In genomic region chr21:43731891-43732711, GRCh38 we compare ENCODE assay signal across 9 cellular contexts. TPM values are rescaled to one million over a fixed set of nuclear protein-coding genes. Genes with fewer than 3 reads are reported as not detected.
DNase-seq lines count a peak whose midpoint lies in the region; ATAC-seq and TF ChIP-seq lines count a peak whose summit lies in the region.
"Had no signal": no experiment of that assay in that cellular context is flagged by ENCODE, and none has a peak within 500 bp of the region (broad histone marks: within the 10 kb centered on the region; RNA-seq: fewer than 3 reads in every experiment).

No MANE protein-coding gene starts in this region.

- no peaks in the 10 kb centered on the region for H3K9me3 ChIP-seq in naive thymus-derived CD4-positive, alpha-beta T cell (ENCODE audit: control insufficient read depth in 2 of 3, low read length in 3 of 3)
- no peaks in the 10 kb centered on the region for H3K9me3 ChIP-seq in vagina

- peaks cover 0 to 17% (median 0%) of the 10 kb centered on the region in 3 experiments for H3K36me3 ChIP-seq in naive thymus-derived CD4-positive, alpha-beta T cell (ENCODE audit: control insufficient read depth in 2 of 3, insufficient read depth in 3 of 3, low read length in 3 of 3)
- peaks cover 0 to 8% of the 10 kb centered on the region in 2 donors for H3K36me3 ChIP-seq in vagina

- peaks cover 0 to 6% (median 0%) of the 10 kb centered on the region in 5 donors for H3K36me3 Mint-ChIP-seq in naive thymus-derived CD4-positive, alpha-beta T cell

- CTCF ChIA-PET in naive thymus-derived CD4-positive, alpha-beta T cell (lab: Charles Lee), result no interaction called here

- no peaks in the 10 kb centered on the region for H3K9me3 Mint-ChIP-seq in naive thymus-derived CD4-positive, alpha-beta T cell

- intact Hi-C loops in Right ventricle myocardium superior (cut with DNase I) (no loop called here), Right ventricle myocardium inferior (cut with DNase I) (no loop called here), vagina (cut with DNase I) (no loop called here)
- intact Hi-C loops in naive thymus-derived CD4-positive, alpha-beta T cell (cut with micrococcal nuclease), result no loop called here

- H3K4me3 ChIP-seq in naive thymus-derived CD4-positive, alpha-beta T cell (ENCODE audit: low read length), result no peak overlapping the region
- no peak overlapping the region for H3K4me3 ChIP-seq in vagina

- ATAC-seq in Right ventricle myocardium superior (ENCODE audit: poor library complexity) (no peak), Right ventricle myocardium inferior (no peak), HG03571 (IDR thresholded peaks at IDR 0.05; ENCODE audit: unreplicated experiment) (no peak), HG02981 (IDR thresholded peaks at IDR 0.05; ENCODE audit: unreplicated experiment) (no peak), HG02588 (IDR thresholded peaks at IDR 0.05; ENCODE audit: unreplicated experiment) (no peak)
- ATAC-seq in naive thymus-derived CD4-positive, alpha-beta T cell, result no peak

- H3K4me1 Mint-ChIP-seq in naive thymus-derived CD4-positive, alpha-beta T cell, result peaks cover 35 to 58% (median 44%) of the 10 kb centered on the region in 7 donors

- no peaks in the 10 kb centered on the region for H3K27me3 Mint-ChIP-seq in naive thymus-derived CD4-positive, alpha-beta T cell

- H3K4me3 Mint-ChIP-seq in naive thymus-derived CD4-positive, alpha-beta T cell, result no peak overlapping the region

- DNase-seq in Right ventricle myocardium superior, result peak; percentile 59
- no peak for DNase-seq in Right ventricle myocardium inferior (ENCODE audit: missing footprints)
- DNase-seq in naive thymus-derived CD4-positive, alpha-beta T cell, result no peak
- DNase-seq in vagina (ENCODE audit: extremely low spot score in 2 of 2), result no peak
- DNase-seq: activated CD4-positive, alpha-beta T cell treated with anti-CD3 and anti-CD28 coated beads for 1 hour had no signal

- no peak for TF ChIP-seq POLR2A in vagina (IDR thresholded peaks at IDR 0.05)

- POLR2A ChIA-PET in naive thymus-derived CD4-positive, alpha-beta T cell (lab: Charles Lee), result interaction anchor here (1.0 kb wide), 1 partner anchor 10 kb away, joined by 3 read pairs; no protein-coding TSS in a partner anchor

- TF ChIP-seq CTCF in vagina (IDR thresholded peaks at IDR 0.05), result no peak

- H3K27ac ChIP-seq in cingulate gyrus (ENCODE audit: low read depth, low read length) (peak overlapping the region; percentile 77), vagina (peak overlapping the region; percentile 58)
- H3K27ac ChIP-seq in naive thymus-derived CD4-positive, alpha-beta T cell (ENCODE audit: low read depth, low read length), result no peak overlapping the region

- H3K4me1 ChIP-seq in naive thymus-derived CD4-positive, alpha-beta T cell (ENCODE audit: control insufficient read depth in 2 of 2, insufficient read depth in 2 of 2, low read length in 2 of 2), result peaks cover 13 to 14% of the 10 kb centered on the region in 2 donors
- H3K4me1 ChIP-seq in vagina, result peaks cover 69% of the 10 kb centered on the region

- no peaks in the 10 kb centered on the region for H3K27me3 ChIP-seq in naive thymus-derived CD4-positive, alpha-beta T cell (ENCODE audit: control insufficient read depth in 2 of 2, insufficient read depth in 2 of 2, low read length in 2 of 2)
- H3K27me3 ChIP-seq in vagina, result no peaks in the 10 kb centered on the region

- peak overlapping the region in 6 of 9 donors; percentile 2 to 85 (median 48) for H3K27ac Mint-ChIP-seq in naive thymus-derived CD4-positive, alpha-beta T cell

RNA-seq across cellular contexts. Expression of gene PDXK, which starts 13.2 kb away (rescaled TPM):
- total RNA-seq in Right ventricle myocardium superior (93.8 TPM), Right ventricle myocardium inferior (105 TPM), vagina (58.7 TPM)
- total RNA-seq in naive thymus-derived CD4-positive, alpha-beta T cell, result 100 to 1,000 TPM in 1 of 5 experiments, 10 to 100 TPM in 4; 71.1 to 103 (median 97.0) TPM
- polyA plus RNA-seq in naive thymus-derived CD4-positive, alpha-beta T cell, result 10 to 100 TPM; 27.8 to 40.3 TPM

RNA-seq across cellular contexts. Expression of gene CSTB, which starts 44.0 kb away (rescaled TPM):
- 36.1 TPM for total RNA-seq in Right ventricle myocardium superior
- total RNA-seq in Right ventricle myocardium inferior, result 44.1 TPM
- 10 to 100 TPM; 14.7 to 66.5 (median 36.6) TPM for total RNA-seq in naive thymus-derived CD4-positive, alpha-beta T cell
- 10 to 100 TPM; 52.2 to 59.7 TPM for polyA plus RNA-seq in naive thymus-derived CD4-positive, alpha-beta T cell
- total RNA-seq in vagina, result 173 TPM

RNA-seq across cellular contexts. Expression of gene RRP1, which starts 57.3 kb away (rescaled TPM):
- total RNA-seq in Right ventricle myocardium superior, result 9.4 TPM
- 10.1 TPM for total RNA-seq in Right ventricle myocardium inferior
- total RNA-seq in naive thymus-derived CD4-positive, alpha-beta T cell, result 10 to 100 TPM; 24.2 to 33.1 (median 28.8) TPM
- 10 to 100 TPM; 10.1 to 21.8 TPM for polyA plus RNA-seq in naive thymus-derived CD4-positive, alpha-beta T cell
- total RNA-seq in vagina, result 18.2 TPM
